ENCODE assay signal across 13 cellular contexts in genomic region chr7:127911968-127912511, GRCh38.
DNase-seq lines count a peak whose midpoint lies in the region; ATAC-seq and TF ChIP-seq lines count a peak whose summit lies in the region.
"Had no signal": no experiment of that assay in that cellular context is flagged by ENCODE, and none has a peak within 500 bp of the region (broad histone marks: within the 10 kb centered on the region; RNA-seq: fewer than 3 reads in every experiment).

No MANE protein-coding gene starts in this region.

- peak; percentile 26 for DNase-seq in GM13977 (ENCODE audit: low spot score)
- DNase-seq in GM03348 (ENCODE audit: low spot score), result no peak
- no peak for DNase-seq in AG08395 (ENCODE audit: low spot score)
- DNase-seq in brain microvascular endothelial cell, result no peak
- DNase-seq in ecto neural progenitor cell (ENCODE audit: low spot score), result no peak
- DNase-seq: activated CD4-positive, CD25-positive, alpha-beta regulatory T cell treated with anti-CD3 and anti-CD28 coated beads, Interleukin-2, amount 50 U/mL, for 72 hours; BE2C; NCI-H2107; occipital lobe; SHP77 had no signal

- no peaks in the 10 kb centered on the region for H3K36me3 ChIP-seq in brain microvascular endothelial cell (replicated peaks)
- H3K36me3 ChIP-seq: BE2C had no signal

- ATAC-seq in GM19452 (IDR thresholded peaks at IDR 0.05; ENCODE audit: unreplicated experiment) (peak; percentile 72), HG02852 (IDR thresholded peaks at IDR 0.05; ENCODE audit: unreplicated experiment) (peak; percentile 87), HG03520 (IDR thresholded peaks at IDR 0.05; ENCODE audit: unreplicated experiment) (peak; percentile 81)

- H3K4me3 ChIP-seq in brain microvascular endothelial cell (ENCODE audit: low read depth, low read length), result no peak overlapping the region

- TF ChIP-seq CTCF in GM13977 (IDR thresholded peaks at IDR 0.05; ENCODE audit: extremely low read depth, insufficient read depth, missing control alignments), result no peak
- no peak for TF ChIP-seq CTCF in brain microvascular endothelial cell (IDR thresholded peaks at IDR 0.05; ENCODE audit: low read depth, low read length, missing control alignments)

- no peak overlapping the region for H3K27ac ChIP-seq in brain microvascular endothelial cell

- in situ Hi-C loops in GM13977 (cut with MboI; ENCODE audit: low pct_unique_long_range_greater_than_20kb, low sequenced_read_pairs, unreplicated experiment) (no loop called here), brain microvascular endothelial cell (cut with HindIII; ENCODE audit: low pct_ligation_motif_present, low sequenced_read_pairs) (no loop called here)

- no peaks in the 10 kb centered on the region for H3K27me3 ChIP-seq in brain microvascular endothelial cell (replicated peaks)
- H3K27me3 ChIP-seq: BE2C had no signal
